Comparison of ENCODE assay signal across 1 cellular context in the genomic region with DNA sequence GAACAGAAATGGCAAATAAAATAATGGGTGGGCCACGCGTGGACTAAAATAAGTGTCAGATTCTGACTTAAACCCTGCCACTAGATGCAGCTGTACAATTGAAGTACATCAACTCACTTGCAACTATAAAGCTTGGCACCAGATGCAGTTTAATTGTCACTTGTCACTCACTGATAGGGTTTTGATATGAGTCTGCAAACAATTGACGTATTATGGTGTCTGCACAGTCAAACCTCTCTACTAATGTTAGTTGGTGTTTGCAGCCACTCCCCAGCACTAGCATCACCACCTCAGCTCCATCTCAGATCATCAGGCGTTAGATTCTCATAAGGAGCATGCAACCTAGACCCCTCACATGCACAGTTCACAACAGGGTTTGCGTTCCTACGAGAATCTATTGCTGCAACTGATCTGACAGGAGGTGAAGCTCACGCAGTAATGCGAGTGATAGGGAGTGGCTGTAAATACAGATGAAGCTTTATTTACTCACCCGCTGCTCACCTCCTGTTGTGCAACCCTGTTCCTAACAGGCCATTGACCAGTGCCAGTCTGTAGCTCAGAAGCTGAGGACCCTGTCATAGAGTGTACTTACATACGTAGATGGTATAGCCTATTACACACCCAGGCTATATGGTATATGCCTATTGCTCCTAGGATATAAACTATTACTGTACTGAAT.
TF ChIP-seq lines count a peak whose summit lies in the region.

No MANE protein-coding gene starts in this region.

TF ChIP-seq in HepG2, 621 proteins besides CTCF, POLR2A, EP300 and RAD21 (continued from another document and continues in another):
- TF ChIP-seq, protein P1, sequence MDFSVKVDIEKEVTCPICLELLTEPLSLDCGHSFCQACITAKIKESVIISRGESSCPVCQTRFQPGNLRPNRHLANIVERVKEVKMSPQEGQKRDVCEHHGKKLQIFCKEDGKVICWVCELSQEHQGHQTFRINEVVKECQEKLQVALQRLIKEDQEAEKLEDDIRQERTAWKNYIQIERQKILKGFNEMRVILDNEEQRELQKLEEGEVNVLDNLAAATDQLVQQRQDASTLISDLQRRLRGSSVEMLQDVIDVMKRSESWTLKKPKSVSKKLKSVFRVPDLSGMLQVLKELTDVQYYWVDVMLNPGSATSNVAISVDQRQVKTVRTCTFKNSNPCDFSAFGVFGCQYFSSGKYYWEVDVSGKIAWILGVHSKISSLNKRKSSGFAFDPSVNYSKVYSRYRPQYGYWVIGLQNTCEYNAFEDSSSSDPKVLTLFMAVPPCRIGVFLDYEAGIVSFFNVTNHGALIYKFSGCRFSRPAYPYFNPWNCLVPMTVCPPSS (IDR thresholded peaks at IDR 0.05) = no peak
- TF ChIP-seq KLF11 (CRISPR knock-in tag; IDR thresholded peaks at IDR 0.05) (no peak), ZFY (CRISPR knock-in tag; IDR thresholded peaks at IDR 0.05) (no peak), ZNF598 (CRISPR knock-in tag; IDR thresholded peaks at IDR 0.05; ENCODE audit: borderline replicate concordance) (no peak), EZH2 (conservative IDR thresholded peaks at IDR 0.05; ENCODE audit: low read depth, low read length) (no peak), ZNF317 (CRISPR knock-in tag; IDR thresholded peaks at IDR 0.05) (0 out of 2 replicates have a peak, but pooled peaks have one; percentile 54), ZNF326 (CRISPR knock-in tag; IDR thresholded peaks at IDR 0.05; ENCODE audit: borderline replicate concordance) (no peak), SNRNP70 (IDR thresholded peaks at IDR 0.05; ENCODE audit: low read depth, low read length) (no peak), ZFX (CRISPR knock-in tag; IDR thresholded peaks at IDR 0.05; ENCODE audit: low read depth) (peak; percentile 44; the same call in 1 of the 2 replicates), PAWR (CRISPR knock-in tag; IDR thresholded peaks at IDR 0.05; ENCODE audit: borderline replicate concordance) (no peak), KLF16 (CRISPR knock-in tag; IDR thresholded peaks at IDR 0.05) (peak in 1 of 2 experiments; percentile 78; a peak in 2 of 4 replicates), ZNF256 (CRISPR knock-in tag; conservative IDR thresholded peaks at IDR 0.05) (no peak), CCAR2 (optimal IDR thresholded peaks at IDR 0.05; ENCODE audit: low read depth, low read length) (no peak), DPF2 (CRISPR knock-in tag; IDR thresholded peaks at IDR 0.05; ENCODE audit: borderline replicate concordance, low read depth) (peak; percentile 92), FOXP1 (IDR thresholded peaks at IDR 0.05) (peak; percentile 48; the same call in 1 of the 2 replicates), FOXP1 (CRISPR knock-in tag; IDR thresholded peaks at IDR 0.05) (peak; percentile 97), SRSF9 (IDR thresholded peaks at IDR 0.05; ENCODE audit: borderline replicate concordance, insufficient read depth, low read depth, low read length, poor library complexity, severe bottlenecking) (no peak), ARHGAP35 (CRISPR knock-in tag; IDR thresholded peaks at IDR 0.05; ENCODE audit: borderline replicate concordance) (no peak), BRCA1 (CRISPR knock-in tag; IDR thresholded peaks at IDR 0.05) (no peak), SAFB2 (CRISPR knock-in tag; IDR thresholded peaks at IDR 0.05; ENCODE audit: borderline replicate concordance, low read depth) (no peak; the same call in 1 of the 2 replicates), ZNF782 (CRISPR knock-in tag; IDR thresholded peaks at IDR 0.05; ENCODE audit: borderline replicate concordance) (no peak), POGZ (CRISPR knock-in tag; IDR thresholded peaks at IDR 0.05) (peak; percentile 89), SRSF4 (IDR thresholded peaks at IDR 0.05; ENCODE audit: low read depth, low read length, poor library complexity, severe bottlenecking) (no peak), ZNF292 (CRISPR knock-in tag; IDR thresholded peaks at IDR 0.05; ENCODE audit: borderline replicate concordance, low read depth) (peak; percentile 96; the same call in 1 of the 2 replicates), ZNF557 (CRISPR knock-in tag; IDR thresholded peaks at IDR 0.05) (no peak), FLYWCH1 (CRISPR knock-in tag; IDR thresholded peaks at IDR 0.05) (no peak), MTA1 (CRISPR knock-in tag; IDR thresholded peaks at IDR 0.05; ENCODE audit: borderline replicate concordance) (no peak), ETV5 (CRISPR knock-in tag; IDR thresholded peaks at IDR 0.05; ENCODE audit: borderline replicate concordance) (peak; percentile 92), DNMT1 (CRISPR knock-in tag; IDR thresholded peaks at IDR 0.05) (no peak), WIZ (CRISPR knock-in tag; IDR thresholded peaks at IDR 0.05) (no peak)
- TF ChIP-seq, protein P2, sequence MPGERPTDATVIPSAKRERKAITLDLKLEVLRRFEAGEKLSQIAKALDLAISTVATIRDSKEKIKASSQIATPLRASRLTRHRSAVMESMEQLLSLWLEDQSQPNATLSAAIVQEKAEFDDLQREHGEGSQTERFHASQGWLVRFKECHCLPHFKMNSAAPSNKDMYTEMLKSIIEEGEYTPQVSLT (CRISPR knock-in tag; IDR thresholded peaks at IDR 0.05; ENCODE audit: borderline replicate concordance, low read depth) = no peak
- TF ChIP-seq, protein P3, sequence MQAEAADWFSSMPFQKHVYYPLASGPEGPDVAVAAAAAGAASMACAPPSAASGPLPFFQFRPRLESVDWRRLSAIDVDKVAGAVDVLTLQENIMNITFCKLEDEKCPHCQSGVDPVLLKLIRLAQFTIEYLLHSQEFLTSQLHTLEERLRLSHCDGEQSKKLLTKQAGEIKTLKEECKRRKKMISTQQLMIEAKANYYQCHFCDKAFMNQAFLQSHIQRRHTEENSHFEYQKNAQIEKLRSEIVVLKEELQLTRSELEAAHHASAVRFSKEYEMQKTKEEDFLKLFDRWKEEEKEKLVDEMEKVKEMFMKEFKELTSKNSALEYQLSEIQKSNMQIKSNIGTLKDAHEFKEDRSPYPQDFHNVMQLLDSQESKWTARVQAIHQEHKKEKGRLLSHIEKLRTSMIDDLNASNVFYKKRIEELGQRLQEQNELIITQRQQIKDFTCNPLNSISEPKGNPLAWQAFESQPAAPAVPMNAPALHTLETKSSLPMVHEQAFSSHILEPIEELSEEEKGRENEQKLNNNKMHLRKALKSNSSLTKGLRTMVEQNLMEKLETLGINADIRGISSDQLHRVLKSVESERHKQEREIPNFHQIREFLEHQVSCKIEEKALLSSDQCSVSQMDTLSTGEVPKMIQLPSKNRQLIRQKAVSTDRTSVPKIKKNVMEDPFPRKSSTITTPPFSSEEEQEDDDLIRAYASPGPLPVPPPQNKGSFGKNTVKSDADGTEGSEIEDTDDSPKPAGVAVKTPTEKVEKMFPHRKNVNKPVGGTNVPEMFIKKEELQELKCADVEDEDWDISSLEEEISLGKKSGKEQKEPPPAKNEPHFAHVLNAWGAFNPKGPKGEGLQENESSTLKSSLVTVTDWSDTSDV (CRISPR knock-in tag; IDR thresholded peaks at IDR 0.05) = no peak
- TF ChIP-seq, protein P4, sequence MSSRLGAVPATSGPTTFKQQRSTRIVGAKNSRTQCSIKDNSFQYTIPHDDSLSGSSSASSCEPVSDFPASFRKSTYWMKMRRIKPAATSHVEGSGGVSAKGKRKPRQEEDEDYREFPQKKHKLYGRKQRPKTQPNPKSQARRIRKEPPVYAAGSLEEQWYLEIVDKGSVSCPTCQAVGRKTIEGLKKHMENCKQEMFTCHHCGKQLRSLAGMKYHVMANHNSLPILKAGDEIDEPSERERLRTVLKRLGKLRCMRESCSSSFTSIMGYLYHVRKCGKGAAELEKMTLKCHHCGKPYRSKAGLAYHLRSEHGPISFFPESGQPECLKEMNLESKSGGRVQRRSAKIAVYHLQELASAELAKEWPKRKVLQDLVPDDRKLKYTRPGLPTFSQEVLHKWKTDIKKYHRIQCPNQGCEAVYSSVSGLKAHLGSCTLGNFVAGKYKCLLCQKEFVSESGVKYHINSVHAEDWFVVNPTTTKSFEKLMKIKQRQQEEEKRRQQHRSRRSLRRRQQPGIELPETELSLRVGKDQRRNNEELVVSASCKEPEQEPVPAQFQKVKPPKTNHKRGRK (CRISPR knock-in tag; IDR thresholded peaks at IDR 0.05) = no peak
- TF ChIP-seq, protein P5, sequence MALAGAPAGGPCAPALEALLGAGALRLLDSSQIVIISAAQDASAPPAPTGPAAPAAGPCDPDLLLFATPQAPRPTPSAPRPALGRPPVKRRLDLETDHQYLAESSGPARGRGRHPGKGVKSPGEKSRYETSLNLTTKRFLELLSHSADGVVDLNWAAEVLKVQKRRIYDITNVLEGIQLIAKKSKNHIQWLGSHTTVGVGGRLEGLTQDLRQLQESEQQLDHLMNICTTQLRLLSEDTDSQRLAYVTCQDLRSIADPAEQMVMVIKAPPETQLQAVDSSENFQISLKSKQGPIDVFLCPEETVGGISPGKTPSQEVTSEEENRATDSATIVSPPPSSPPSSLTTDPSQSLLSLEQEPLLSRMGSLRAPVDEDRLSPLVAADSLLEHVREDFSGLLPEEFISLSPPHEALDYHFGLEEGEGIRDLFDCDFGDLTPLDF (CRISPR knock-in tag; IDR thresholded peaks at IDR 0.05) = no peak
- TF ChIP-seq, protein P6, sequence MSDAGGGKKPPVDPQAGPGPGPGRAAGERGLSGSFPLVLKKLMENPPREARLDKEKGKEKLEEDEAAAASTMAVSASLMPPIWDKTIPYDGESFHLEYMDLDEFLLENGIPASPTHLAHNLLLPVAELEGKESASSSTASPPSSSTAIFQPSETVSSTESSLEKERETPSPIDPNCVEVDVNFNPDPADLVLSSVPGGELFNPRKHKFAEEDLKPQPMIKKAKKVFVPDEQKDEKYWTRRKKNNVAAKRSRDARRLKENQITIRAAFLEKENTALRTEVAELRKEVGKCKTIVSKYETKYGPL (CRISPR knock-in tag; IDR thresholded peaks at IDR 0.05) = no peak
- TF ChIP-seq, protein P7, sequence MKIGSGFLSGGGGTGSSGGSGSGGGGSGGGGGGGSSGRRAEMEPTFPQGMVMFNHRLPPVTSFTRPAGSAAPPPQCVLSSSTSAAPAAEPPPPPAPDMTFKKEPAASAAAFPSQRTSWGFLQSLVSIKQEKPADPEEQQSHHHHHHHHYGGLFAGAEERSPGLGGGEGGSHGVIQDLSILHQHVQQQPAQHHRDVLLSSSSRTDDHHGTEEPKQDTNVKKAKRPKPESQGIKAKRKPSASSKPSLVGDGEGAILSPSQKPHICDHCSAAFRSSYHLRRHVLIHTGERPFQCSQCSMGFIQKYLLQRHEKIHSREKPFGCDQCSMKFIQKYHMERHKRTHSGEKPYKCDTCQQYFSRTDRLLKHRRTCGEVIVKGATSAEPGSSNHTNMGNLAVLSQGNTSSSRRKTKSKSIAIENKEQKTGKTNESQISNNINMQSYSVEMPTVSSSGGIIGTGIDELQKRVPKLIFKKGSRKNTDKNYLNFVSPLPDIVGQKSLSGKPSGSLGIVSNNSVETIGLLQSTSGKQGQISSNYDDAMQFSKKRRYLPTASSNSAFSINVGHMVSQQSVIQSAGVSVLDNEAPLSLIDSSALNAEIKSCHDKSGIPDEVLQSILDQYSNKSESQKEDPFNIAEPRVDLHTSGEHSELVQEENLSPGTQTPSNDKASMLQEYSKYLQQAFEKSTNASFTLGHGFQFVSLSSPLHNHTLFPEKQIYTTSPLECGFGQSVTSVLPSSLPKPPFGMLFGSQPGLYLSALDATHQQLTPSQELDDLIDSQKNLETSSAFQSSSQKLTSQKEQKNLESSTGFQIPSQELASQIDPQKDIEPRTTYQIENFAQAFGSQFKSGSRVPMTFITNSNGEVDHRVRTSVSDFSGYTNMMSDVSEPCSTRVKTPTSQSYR (CRISPR knock-in tag; IDR thresholded peaks at IDR 0.05; ENCODE audit: borderline replicate concordance) = no peak
- TF ChIP-seq, protein P8, sequence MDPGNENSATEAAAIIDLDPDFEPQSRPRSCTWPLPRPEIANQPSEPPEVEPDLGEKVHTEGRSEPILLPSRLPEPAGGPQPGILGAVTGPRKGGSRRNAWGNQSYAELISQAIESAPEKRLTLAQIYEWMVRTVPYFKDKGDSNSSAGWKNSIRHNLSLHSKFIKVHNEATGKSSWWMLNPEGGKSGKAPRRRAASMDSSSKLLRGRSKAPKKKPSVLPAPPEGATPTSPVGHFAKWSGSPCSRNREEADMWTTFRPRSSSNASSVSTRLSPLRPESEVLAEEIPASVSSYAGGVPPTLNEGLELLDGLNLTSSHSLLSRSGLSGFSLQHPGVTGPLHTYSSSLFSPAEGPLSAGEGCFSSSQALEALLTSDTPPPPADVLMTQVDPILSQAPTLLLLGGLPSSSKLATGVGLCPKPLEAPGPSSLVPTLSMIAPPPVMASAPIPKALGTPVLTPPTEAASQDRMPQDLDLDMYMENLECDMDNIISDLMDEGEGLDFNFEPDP (CRISPR knock-in tag; conservative IDR thresholded peaks at IDR 0.05) = no peak
